ENCODE assay signal across 19 cellular contexts in the genomic region with DNA sequence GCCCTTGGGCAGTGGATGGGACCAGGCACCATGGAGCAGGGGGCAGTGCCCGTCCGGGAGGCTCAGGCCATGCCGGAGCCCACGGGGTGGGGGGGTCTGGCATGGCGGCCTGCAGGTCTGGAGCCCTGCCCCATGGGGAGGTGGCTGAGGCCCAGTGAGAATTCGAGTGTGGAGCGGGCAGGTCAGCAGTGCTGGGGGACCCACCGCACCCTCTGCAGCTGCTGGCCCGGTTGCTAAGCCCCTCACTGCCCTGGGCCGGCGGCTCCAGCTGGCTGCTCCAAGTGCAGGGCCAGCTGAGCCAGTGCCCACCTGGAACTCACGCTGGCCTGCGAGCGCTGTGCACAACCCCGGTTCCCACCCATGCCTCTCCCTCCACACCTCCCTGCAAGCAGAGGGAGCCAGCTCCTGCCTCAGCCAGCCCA.
DNase-seq lines count a peak whose midpoint lies in the region; ATAC-seq and TF ChIP-seq lines count a peak whose summit lies in the region.
"Had no signal": no experiment of that assay in that cellular context is flagged by ENCODE, and none has a peak within 500 bp of the region (broad histone marks: within the 10 kb centered on the region; RNA-seq: fewer than 3 reads in every experiment).

No MANE protein-coding gene starts in this region.

- intact Hi-C loops in upper lobe of right lung (cut with DNase I), result no loop called here
- intact Hi-C loops in colonic mucosa (cut with DNase I), result no loop called here

- H3K27ac ChIP-seq in upper lobe of right lung (no peak overlapping the region), colonic mucosa (no peak overlapping the region)
- H3K27ac ChIP-seq: 22Rv1, BLaER1, C4-2B, GM23248 had no signal

- H3K4me1 ChIP-seq in upper lobe of right lung (no peaks in the 10 kb centered on the region), colonic mucosa (no peaks in the 10 kb centered on the region)
- H3K4me1 ChIP-seq: BLaER1, Caco-2 had no signal

- H3K4me3 Mint-ChIP-seq in stimulated activated effector memory CD8-positive, alpha-beta T cell treated with anti-CD3 and anti-CD28 coated beads, Interleukin-12 subunit alpha, Interleukin-12 subunit beta, amount 100 ng/mL, for 72 hours, result no peak overlapping the region
- H3K4me3 Mint-ChIP-seq: B cell; CD4-positive, CD25-positive, alpha-beta regulatory T cell; CD8-positive, alpha-beta T cell had no signal

- no peaks in the 10 kb centered on the region for H3K4me1 Mint-ChIP-seq in stimulated activated effector memory CD8-positive, alpha-beta T cell treated with anti-CD3 and anti-CD28 coated beads, Interleukin-12 subunit alpha, Interleukin-12 subunit beta, amount 100 ng/mL, for 72 hours
- H3K4me1 Mint-ChIP-seq: B cell; CD4-positive, CD25-positive, alpha-beta regulatory T cell had no signal

- H3K9me3 ChIP-seq in upper lobe of right lung (no peaks in the 10 kb centered on the region), colonic mucosa (no peaks in the 10 kb centered on the region)
- H3K9me3 ChIP-seq: Caco-2 had no signal

- peaks cover 16% of the 10 kb centered on the region for H3K9me3 Mint-ChIP-seq in stimulated activated effector memory CD8-positive, alpha-beta T cell treated with anti-CD3 and anti-CD28 coated beads, Interleukin-12 subunit alpha, Interleukin-12 subunit beta, amount 100 ng/mL, for 72 hours

- H3K27me3 ChIP-seq in upper lobe of right lung, result no peaks in the 10 kb centered on the region
- no peaks in the 10 kb centered on the region for H3K27me3 ChIP-seq in colonic mucosa
- H3K27me3 ChIP-seq: BLaER1 had no signal

- H3K4me3 ChIP-seq in upper lobe of right lung (no peak overlapping the region), colonic mucosa (no peak overlapping the region)
- H3K4me3 ChIP-seq: BLaER1, GM12878, GM23248 had no signal

- DNase-seq in activated gamma-delta T cell (lab: John Stamatoyannopoulos, UW), result peak; percentile 13
- DNase-seq in activated gamma-delta T cell treated with Interleukin-2 at 50 U/mL for 16 hours, result no peak
- DNase-seq in stimulated activated effector memory CD8-positive, alpha-beta T cell treated with anti-CD3 and anti-CD28 coated beads, Interleukin-12 subunit alpha, Interleukin-12 subunit beta, amount 100 ng/mL, for 72 hours (ENCODE audit: low spot score in 2 of 2), result no peak
- peak; percentile 39 for DNase-seq in upper lobe of right lung
- DNase-seq in colonic mucosa, result no peak
- DNase-seq: Caco-2; CD4-positive, CD25-positive, alpha-beta regulatory T cell; CD8-positive, alpha-beta T cell; DMS153; DND-41; GM23248; H7; HCEC 1CT had no signal

- H3K27ac Mint-ChIP-seq in stimulated activated effector memory CD8-positive, alpha-beta T cell treated with anti-CD3 and anti-CD28 coated beads, Interleukin-12 subunit alpha, Interleukin-12 subunit beta, amount 100 ng/mL, for 72 hours, result no peak overlapping the region
- H3K27ac Mint-ChIP-seq: B cell; CD4-positive, CD25-positive, alpha-beta regulatory T cell; CD8-positive, alpha-beta T cell had no signal

- peak; percentile 11 for ATAC-seq in stimulated activated effector memory CD8-positive, alpha-beta T cell treated with anti-CD3 and anti-CD28 coated beads, Interleukin-12 subunit alpha, Interleukin-12 subunit beta, amount 100 ng/mL, for 72 hours
- peak; percentile 51 for ATAC-seq in upper lobe of right lung
- ATAC-seq in HG02840 (IDR thresholded peaks at IDR 0.05; ENCODE audit: low FRiP score, unreplicated experiment), result no peak
- ATAC-seq: CD8-positive, alpha-beta T cell; GM12878 had no signal

- H3K36me3 ChIP-seq in upper lobe of right lung (no peaks in the 10 kb centered on the region), colonic mucosa (no peaks in the 10 kb centered on the region)
- H3K36me3 ChIP-seq: BLaER1 had no signal

- H3K36me3 Mint-ChIP-seq in stimulated activated effector memory CD8-positive, alpha-beta T cell treated with anti-CD3 and anti-CD28 coated beads, Interleukin-12 subunit alpha, Interleukin-12 subunit beta, amount 100 ng/mL, for 72 hours, result no peaks in the 10 kb centered on the region
- H3K36me3 Mint-ChIP-seq: CD4-positive, CD25-positive, alpha-beta regulatory T cell; CD8-positive, alpha-beta T cell had no signal

- TF ChIP-seq CTCF in upper lobe of right lung (IDR thresholded peaks at IDR 0.05) (no peak), colonic mucosa (IDR thresholded peaks at IDR 0.05) (no peak)

- no peak overlapping the region for H3K9ac ChIP-seq in colonic mucosa (ENCODE audit: low read depth in 2 of 2, low read length in 2 of 2)
- H3K9ac ChIP-seq: BLaER1, GM23248 had no signal

Comparison
In these comparisons a context has a peak if more than half of its experiments do, and no peak if none do; other contexts are left out.
1. DNase-seq: peak in activated gamma-delta T cell (single experiment) and upper lobe of right lung (single experiment); none in activated gamma-delta T cell treated with Interleukin-2 at 50 U/mL for 16 hours (single experiment), stimulated activated effector memory CD8-positive, alpha-beta T cell treated with anti-CD3 and anti-CD28 coated beads, Interleukin-12 subunit alpha, Interleukin-12 subunit beta, amount 100 ng/mL, for 72 hours (0 of 2) and colonic mucosa (single experiment).